In the genomic region with DNA sequence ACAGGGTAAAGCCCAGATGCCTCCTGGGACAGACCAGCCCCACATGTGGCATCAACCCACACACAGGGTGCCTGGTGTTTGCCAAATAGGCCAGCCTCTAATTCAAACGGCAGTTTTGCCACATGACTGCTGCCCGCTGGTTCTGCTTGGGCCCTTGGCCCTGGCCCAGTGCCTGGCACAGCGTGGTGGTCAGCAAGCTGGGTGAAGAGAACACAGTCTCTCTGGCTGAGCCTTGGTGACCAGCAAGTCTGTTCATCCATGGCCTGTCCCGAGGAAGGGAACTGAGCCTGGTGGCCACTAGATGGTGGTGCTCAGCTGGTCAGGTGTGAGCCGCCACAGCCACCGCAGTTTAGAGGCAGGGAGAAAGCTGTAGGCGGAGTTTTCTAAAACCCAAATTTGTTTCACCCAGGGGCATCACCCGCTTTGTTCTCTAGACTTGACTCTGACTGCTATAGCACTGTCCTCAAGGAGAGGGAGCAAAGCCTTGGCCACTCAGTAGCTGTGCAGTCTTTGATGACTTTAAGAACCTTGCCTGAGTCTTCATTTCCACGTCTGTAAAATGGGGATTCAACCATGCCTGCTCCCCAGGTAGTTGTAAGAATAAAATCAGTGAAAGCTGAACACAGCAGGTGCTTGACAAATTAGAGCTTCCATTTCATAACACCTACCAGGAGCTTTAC, we compare ENCODE assay signal across 8 cellular contexts. TPM values are rescaled to one million over a fixed set of nuclear protein-coding genes. Genes with fewer than 3 reads are reported as not detected.
DNase-seq lines count a peak whose midpoint lies in the region; ATAC-seq and TF ChIP-seq lines count a peak whose summit lies in the region.

No MANE protein-coding gene starts in this region.

- H3K9me3 ChIP-seq in SJCRH30 (replicated peaks), result no peaks in the 10 kb centered on the region
- no peaks in the 10 kb centered on the region for H3K9me3 ChIP-seq in osteoblast (ENCODE audit: low read depth, low read length)

- TF ChIP-seq CTCF in LNCaP clone FGC (IDR thresholded peaks at IDR 0.05; ENCODE audit: control insufficient read depth, extremely low read depth, insufficient read depth), result peak; percentile 98
- TF ChIP-seq CTCF in osteoblast (IDR thresholded peaks at IDR 0.05; ENCODE audit: extremely low read depth, low read depth, low read length), result peak; percentile 86
- peak; percentile 84 for TF ChIP-seq CTCF in type B pancreatic cell (conservative IDR thresholded peaks at IDR 0.05)

- H3K4me1 ChIP-seq in SJCRH30, result peaks cover 9% of the 10 kb centered on the region; the same call in 1 of the 2 replicates
- H3K4me1 ChIP-seq in osteoblast (ENCODE audit: insufficient read depth, low read length), result peaks cover 10% of the 10 kb centered on the region

- H3K4me3 ChIP-seq in LNCaP clone FGC (ENCODE audit: low read depth, low read length), result no peak overlapping the region
- no peak overlapping the region for H3K4me3 ChIP-seq in SJCRH30
- no peak overlapping the region for H3K4me3 ChIP-seq in osteoblast (ENCODE audit: insufficient read depth, low read length)

- peaks cover 34% of the 10 kb centered on the region for H3K27me3 Mint-ChIP-seq in type B pancreatic cell

- peak; percentile 64 for ATAC-seq in GM19455 (IDR thresholded peaks at IDR 0.05; ENCODE audit: unreplicated experiment)

- H3K4me3 Mint-ChIP-seq in type B pancreatic cell, result no peak overlapping the region

- H2AFZ ChIP-seq in osteoblast (ENCODE audit: low read length), result peak overlapping the region; percentile 40

- peak overlapping the region; percentile 29 for H3K4me2 ChIP-seq in osteoblast (ENCODE audit: insufficient read depth, low read length)

- H4K20me1 ChIP-seq in osteoblast (ENCODE audit: insufficient read depth, low read length), result no peaks in the 10 kb centered on the region

- H3K36me3 Mint-ChIP-seq in type B pancreatic cell, result no peaks in the 10 kb centered on the region

- H3K79me2 ChIP-seq in osteoblast (ENCODE audit: insufficient read depth, low read length), result no peaks in the 10 kb centered on the region

- H3K27me3 ChIP-seq in SJCRH30, result no peaks in the 10 kb centered on the region
- H3K27me3 ChIP-seq in osteoblast (ENCODE audit: insufficient read depth, low read length), result no peaks in the 10 kb centered on the region

- H3K27ac ChIP-seq in SJCRH30 (no peak overlapping the region), osteoblast (ENCODE audit: low read depth, low read length) (no peak overlapping the region)

- H3K27ac Mint-ChIP-seq in type B pancreatic cell, result no peak overlapping the region

- H3K9me3 Mint-ChIP-seq in type B pancreatic cell, result no peaks in the 10 kb centered on the region

- H3K4me1 Mint-ChIP-seq in type B pancreatic cell (ENCODE audit: unreplicated experiment), result peaks cover 13% of the 10 kb centered on the region

- DNase-seq in CD1c-positive myeloid dendritic cell (ENCODE audit: extremely low spot score), result peak; percentile 73
- peak; percentile 45 for DNase-seq in LNCaP clone FGC (ENCODE audit: low read depth)
- peak; percentile 84 to 90 for DNase-seq in SJCRH30
- DNase-seq in activated gamma-delta T cell treated with anti-CD3 and anti-CD28 coated beads, Interleukin-2, amount 50 U/mL, for 16 hours (ENCODE audit: low read depth), result peak; percentile 26
- DNase-seq in germinal center (ENCODE audit: low spot score), result peak; percentile 71
- DNase-seq in osteoblast (ENCODE audit: insufficient read length, low spot score, missing footprints), result peak; percentile 99
- no peak for DNase-seq in type B pancreatic cell (ENCODE audit: extremely low spot score, unreplicated experiment)

- H3K36me3 ChIP-seq in SJCRH30 (no peaks in the 10 kb centered on the region), osteoblast (ENCODE audit: insufficient read depth, low read length) (no peaks in the 10 kb centered on the region)

RNA-seq across cellular contexts. Expression of a gene that starts 4.7 kb away (rescaled TPM):
- 0.14 TPM in 1 of 2 replicates, not detected in the other for total RNA-seq in SJCRH30 (2014; rRNA removed; shearing (Covaris generic))
- under 0.01 TPM in 2 replicates for total RNA-seq in osteoblast
- 0.10 and 0.26 TPM in 2 replicates for total RNA-seq in type B pancreatic cell (ENCODE audit: low replicate concordance)

RNA-seq across cellular contexts. Expression of a gene that starts 20.8 kb away (rescaled TPM):
- 153 and 172 TPM in 2 replicates for total RNA-seq in SJCRH30 (2014; rRNA removed; shearing (Covaris generic))
- total RNA-seq in osteoblast (72.7 and 81.0 TPM in 2 replicates), type B pancreatic cell (ENCODE audit: low replicate concordance) (111 and 122 TPM in 2 replicates)

RNA-seq across cellular contexts. Expression of a gene that starts 27.5 kb away (rescaled TPM):
- 31.0 and 36.3 TPM in 2 replicates for total RNA-seq in SJCRH30 (2014; rRNA removed; shearing (Covaris generic))
- total RNA-seq in osteoblast (0.72 and 1.2 TPM in 2 replicates), type B pancreatic cell (ENCODE audit: low replicate concordance) (14.8 and 49.3 TPM in 2 replicates)

RNA-seq across cellular contexts. Expression of a gene that starts 48.1 kb away (rescaled TPM):
- 0.08 and 0.10 TPM in 2 replicates for total RNA-seq in SJCRH30 (2014; rRNA removed; shearing (Covaris generic))
- total RNA-seq in osteoblast, result under 0.01 TPM in 1 of 2 replicates, not detected in the other
- 15.6 and 76.5 TPM in 2 replicates for total RNA-seq in type B pancreatic cell (ENCODE audit: low replicate concordance)
